8 cellular contexts compared by ENCODE assay signal in the genomic region with DNA sequence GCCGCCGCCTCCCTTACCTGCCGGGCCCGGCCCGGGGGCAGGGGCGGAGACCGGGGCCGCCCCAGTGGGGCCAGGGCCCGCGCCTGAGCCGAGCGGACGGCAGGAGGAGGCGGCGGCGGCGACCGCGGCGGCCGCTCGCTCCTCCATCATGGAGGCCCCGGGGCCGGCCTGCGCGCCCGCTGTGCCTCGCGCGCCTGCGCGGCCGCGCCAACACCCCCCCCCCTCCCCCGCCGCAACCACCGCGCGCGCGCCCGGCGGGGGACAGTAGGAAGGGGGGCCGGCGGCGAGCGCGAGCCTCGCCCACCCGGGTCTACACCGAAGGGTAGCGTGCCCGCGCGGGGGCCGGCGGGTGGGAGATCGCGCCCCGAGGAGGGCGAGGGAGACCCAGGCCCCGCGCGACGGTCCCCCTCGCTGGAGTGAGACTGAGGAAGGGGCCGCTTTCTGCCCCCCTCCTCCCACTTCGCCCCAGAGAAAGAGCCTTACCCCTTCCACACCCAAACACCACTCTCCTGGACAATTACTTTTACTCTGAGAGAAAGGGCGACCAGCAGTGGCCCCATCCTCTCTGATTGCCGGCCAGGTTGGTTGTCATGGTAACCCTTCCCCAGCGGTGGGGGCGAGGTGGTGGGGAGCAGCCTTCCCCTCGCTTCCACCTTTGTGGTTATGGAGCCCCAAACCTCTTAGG. TPM values are rescaled to one million over a fixed set of nuclear protein-coding genes. Genes with fewer than 3 reads are reported as not detected.
DNase-seq lines count a peak whose midpoint lies in the region; ATAC-seq and TF ChIP-seq lines count a peak whose summit lies in the region.

A gene with protein sequence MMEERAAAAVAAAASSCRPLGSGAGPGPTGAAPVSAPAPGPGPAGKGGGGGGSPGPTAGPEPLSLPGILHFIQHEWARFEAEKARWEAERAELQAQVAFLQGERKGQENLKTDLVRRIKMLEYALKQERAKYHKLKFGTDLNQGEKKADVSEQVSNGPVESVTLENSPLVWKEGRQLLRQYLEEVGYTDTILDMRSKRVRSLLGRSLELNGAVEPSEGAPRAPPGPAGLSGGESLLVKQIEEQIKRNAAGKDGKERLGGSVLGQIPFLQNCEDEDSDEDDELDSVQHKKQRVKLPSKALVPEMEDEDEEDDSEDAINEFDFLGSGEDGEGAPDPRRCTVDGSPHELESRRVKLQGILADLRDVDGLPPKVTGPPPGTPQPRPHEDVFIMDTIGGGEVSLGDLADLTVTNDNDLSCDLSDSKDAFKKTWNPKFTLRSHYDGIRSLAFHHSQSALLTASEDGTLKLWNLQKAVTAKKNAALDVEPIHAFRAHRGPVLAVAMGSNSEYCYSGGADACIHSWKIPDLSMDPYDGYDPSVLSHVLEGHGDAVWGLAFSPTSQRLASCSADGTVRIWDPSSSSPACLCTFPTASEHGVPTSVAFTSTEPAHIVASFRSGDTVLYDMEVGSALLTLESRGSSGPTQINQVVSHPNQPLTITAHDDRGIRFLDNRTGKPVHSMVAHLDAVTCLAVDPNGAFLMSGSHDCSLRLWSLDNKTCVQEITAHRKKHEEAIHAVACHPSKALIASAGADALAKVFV (minus strand): TSS at position 170 of the 685 bp plus-strand sequence. CDS start 20 bp downstream, at position 150.

- H3K9me3 ChIP-seq in iPS-18a (ENCODE audit: control insufficient read depth, low read depth, low read length) (no peaks in the 10 kb centered on the region), skeletal muscle tissue (ENCODE audit: control insufficient read depth in 3 of 3, low read length in 3 of 3) (no peaks in the 10 kb centered on the region)

- peak; percentile 44 for DNase-seq in AG10803 (ENCODE audit: low read depth)
- DNase-seq in Jurkat, Clone E6-1 (ENCODE audit: low read depth, low spot score) = no peak
- DNase-seq in T-helper 22 cell (ENCODE audit: low read depth) = peak; percentile 49
- peak; percentile 56 to 76 for DNase-seq in T47D (ENCODE audit: low read depth in 1 of 2, low spot score in 1 of 2)

- H3K27ac ChIP-seq in iPS-18a (ENCODE audit: low read length) (peak within 1 kb of the TSS; percentile 72), skeletal muscle tissue (ENCODE audit: low read depth, low read length) (peak within 1 kb of the TSS; percentile 73)

- peaks cover 3% of the 10 kb centered on the region for H3K36me3 ChIP-seq in iPS-18a (ENCODE audit: control insufficient read depth, low read depth, low read length)
- H3K36me3 ChIP-seq in skeletal muscle tissue (ENCODE audit: control insufficient read depth in 3 of 3, insufficient read depth in 3 of 3, low read length in 3 of 3) = peaks cover 2 to 19% (median 14%) of the 10 kb centered on the region in 3 donors

- H3K9ac ChIP-seq in iPS-18a (ENCODE audit: low read length) (peak within 1 kb of the TSS; percentile 85), skeletal muscle tissue (ENCODE audit: low read depth in 1 of 3, low read length in 3 of 3) (peak within 1 kb of the TSS; percentile 92 to 95 (median 95))

- H3K4me1 ChIP-seq in iPS-18a (ENCODE audit: control insufficient read depth, low read depth, low read length) = peaks cover 9% of the 10 kb centered on the region
- peaks cover 32 to 46% (median 36%) of the 10 kb centered on the region in 3 donors for H3K4me1 ChIP-seq in skeletal muscle tissue (ENCODE audit: control insufficient read depth in 3 of 3, insufficient read depth in 3 of 3, low read length in 3 of 3)

- in situ Hi-C loops in T47D (cut with HindIII; ENCODE audit: low pct_unique_long_range_greater_than_20kb, low sequenced_read_pairs) = no loop called here

- H3K27me3 ChIP-seq in iPS-18a (ENCODE audit: control insufficient read depth, insufficient read depth, low read length) = no peaks in the 10 kb centered on the region
- H3K27me3 ChIP-seq in skeletal muscle tissue (ENCODE audit: control insufficient read depth in 3 of 3, insufficient read depth in 3 of 3, low read length in 3 of 3) = no peaks in the 10 kb centered on the region

- peak; percentile 58 for ATAC-seq in GM19025 (IDR thresholded peaks at IDR 0.05; ENCODE audit: low read depth, unreplicated experiment)
- ATAC-seq in GM21390 (IDR thresholded peaks at IDR 0.05; ENCODE audit: unreplicated experiment) = no peak

- no peak for TF ChIP-seq CTCF in AG10803 (conservative IDR thresholded peaks at IDR 0.05; ENCODE audit: low read length)

- peak within 1 kb of the TSS; percentile 93 for H3K4me3 ChIP-seq in AG10803 (ENCODE audit: low read length)
- H3K4me3 ChIP-seq in Jurkat, Clone E6-1 (ENCODE audit: low read length) = peak within 1 kb of the TSS; percentile 97
- peak within 1 kb of the TSS; percentile 94 for H3K4me3 ChIP-seq in iPS-18a (ENCODE audit: low read length)
- H3K4me3 ChIP-seq in skeletal muscle tissue (ENCODE audit: low read length in 3 of 3) = peak within 1 kb of the TSS; percentile 78 to 92 (median 88)

RNA-seq across cellular contexts. Expression of the gene that starts here (rescaled TPM):
- polyA plus RNA-seq in Jurkat, Clone E6-1 (2012; ENCODE audit: insufficient read depth, insufficient read length) = 39.4 TPM
- 28.2 TPM for total RNA-seq in skeletal muscle tissue
